ENCODE assay signal across 16 cellular contexts in the genomic region with DNA sequence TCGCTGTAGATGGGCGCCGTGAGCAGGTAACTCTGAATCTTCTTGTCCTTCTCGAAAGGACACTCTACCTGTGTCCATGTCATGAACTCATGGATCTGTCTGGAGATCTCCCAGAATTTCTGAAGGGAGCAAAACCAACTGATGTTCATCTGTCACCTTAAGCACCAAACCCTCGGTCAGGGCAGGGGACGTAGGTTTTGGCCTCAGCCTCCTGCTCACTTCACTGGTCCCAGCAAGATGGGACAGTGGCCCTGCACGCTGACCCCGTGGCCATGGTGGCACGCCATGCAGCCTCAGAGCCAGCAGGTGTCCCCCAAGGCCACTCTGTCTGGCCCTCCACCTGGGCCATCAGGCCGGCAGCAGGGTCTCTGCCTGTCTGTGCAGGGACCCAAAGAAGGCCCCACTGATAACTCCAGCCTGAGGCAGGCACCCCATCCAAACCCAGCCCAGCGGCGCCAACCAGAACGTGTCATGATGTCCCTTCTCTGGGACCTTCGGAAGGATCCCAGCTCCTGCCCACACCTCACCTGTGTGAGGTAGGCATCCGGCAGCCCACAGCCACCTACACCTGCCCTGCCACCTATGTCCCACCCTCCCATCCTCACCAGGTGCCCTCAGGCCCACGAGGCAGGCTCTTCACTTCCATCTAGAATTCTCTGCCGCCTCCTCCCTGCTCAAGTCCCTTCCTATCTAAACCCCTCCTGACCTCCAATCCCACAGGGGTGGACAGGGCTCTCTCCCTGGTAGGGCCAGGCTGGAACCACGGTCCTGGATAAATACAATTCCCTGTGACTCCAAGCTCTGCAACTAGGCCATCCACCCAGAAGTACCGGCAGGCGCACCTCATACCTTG. TPM values are rescaled to one million over a fixed set of nuclear protein-coding genes. Genes with fewer than 3 reads are reported as not detected.
A peak's percentile ranks its signal among the peaks of the same experiment; 100 is the strongest.
DNase-seq lines count a peak whose midpoint lies in the region; ATAC-seq and TF ChIP-seq lines count a peak whose summit lies in the region.
"Had no signal": no experiment of that assay in that cellular context is flagged by ENCODE, and none has a peak within 500 bp of the region (broad histone marks: within the 10 kb centered on the region; RNA-seq: fewer than 3 reads in every experiment).

No MANE protein-coding gene starts in this region.

- H3K4me1 ChIP-seq in lung (ENCODE audit: control insufficient read depth in 2 of 2, insufficient read depth in 2 of 2, low read length in 2 of 2) (peaks cover 0 to 9% of the 10 kb centered on the region in 2 donors), uterus (no peaks in the 10 kb centered on the region)
- H3K4me1 ChIP-seq: colonic mucosa had no signal

- H3K27me3 ChIP-seq in WERI-Rb-1 (ENCODE audit: insufficient read depth, low read depth, severe bottlenecking), result no peaks in the 10 kb centered on the region
- no peaks in the 10 kb centered on the region for H3K27me3 ChIP-seq in lung (ENCODE audit: control insufficient read depth, insufficient read depth)
- H3K27me3 ChIP-seq in uterus, result no peaks in the 10 kb centered on the region
- H3K27me3 ChIP-seq: colonic mucosa, MG63 had no signal

- TF ChIP-seq CTCF in WERI-Rb-1 (IDR thresholded peaks at IDR 0.05; ENCODE audit: low read depth, low read length), result peak; percentile 58
- no peak for TF ChIP-seq CTCF in lung (IDR thresholded peaks at IDR 0.05; ENCODE audit: control extremely low read depth, extremely low read depth)
- TF ChIP-seq CTCF in uterus (IDR thresholded peaks at IDR 0.05), result no peak

- 93 to 94% methylated on average over 20 of the region's 20 CpGs for WGBS in lung, 2 donors

- H3K4me3 ChIP-seq in WERI-Rb-1 (ENCODE audit: low read depth, low read length), result no peak overlapping the region
- H3K4me3 ChIP-seq in lung, result no peak overlapping the region
- no peak overlapping the region for H3K4me3 ChIP-seq in uterus
- H3K4me3 ChIP-seq: colonic mucosa, MG63 had no signal

- no peak for TF ChIP-seq POLR2A in uterus (IDR thresholded peaks at IDR 0.05)

- intact Hi-C loops in Right ventricle myocardium superior (cut with DNase I) (no loop called here), Right ventricle myocardium inferior (cut with DNase I) (no loop called here), uterus (cut with DNase I; ENCODE audit: low total_unique reads) (no loop called here)

- H3K36me3 ChIP-seq in WERI-Rb-1 (no peaks in the 10 kb centered on the region), lung (ENCODE audit: control insufficient read depth in 2 of 2, insufficient read depth in 2 of 2, low read length in 2 of 2) (no peaks in the 10 kb centered on the region), uterus (no peaks in the 10 kb centered on the region)
- H3K36me3 ChIP-seq: colonic mucosa, MG63 had no signal

- peak; percentile 24 for DNase-seq in Right ventricle myocardium superior
- DNase-seq in Right ventricle myocardium inferior (ENCODE audit: missing footprints), result no peak
- no peak for DNase-seq in WERI-Rb-1
- DNase-seq in lung (ENCODE audit: low spot score), result peak; percentile 27
- peak; percentile 6 to 8 for DNase-seq in uterus
- no peak for DNase-seq in SIG-M5 treated with dmso at 0.1 percent for 504 hours (lab: John Stamatoyannopoulos, UW; ENCODE audit: unreplicated experiment)
- DNase-seq: activated CD4-positive, alpha-beta T cell treated with anti-CD3 and anti-CD28 coated beads, Interleukin-2, amount 50 U/mL, for 4 hours; activated gamma-delta T cell; colonic mucosa; GOT3; MG63; NCI-H2029 had no signal

- H3K27ac ChIP-seq in WERI-Rb-1 (no peak overlapping the region), lung (ENCODE audit: low read depth in 1 of 2, low read length in 1 of 2) (no peak overlapping the region), uterus (no peak overlapping the region)
- H3K27ac ChIP-seq: colonic mucosa, epithelial cell of prostate had no signal

- H3K9me3 ChIP-seq in WERI-Rb-1 (ENCODE audit: severe bottlenecking) (no peaks in the 10 kb centered on the region), lung (ENCODE audit: control insufficient read depth in 2 of 2, insufficient read depth in 1 of 2, low read length in 1 of 2) (no peaks in the 10 kb centered on the region), uterus (no peaks in the 10 kb centered on the region)
- H3K9me3 ChIP-seq: colonic mucosa, MG63 had no signal

- ATAC-seq in Right ventricle myocardium superior (ENCODE audit: poor library complexity) (no peak), Right ventricle myocardium inferior (no peak), lung (ENCODE audit: insufficient read depth, low FRiP score) (no peak), HG03045 (IDR thresholded peaks at IDR 0.05; ENCODE audit: unreplicated experiment) (no peak), GM18873 (IDR thresholded peaks at IDR 0.05; ENCODE audit: low FRiP score, unreplicated experiment) (no peak)
- ATAC-seq: natural killer cell treated with Interleukin-12 subunit alpha and Interleukin-12 subunit beta and Interleukin-15 and Interleukin-18, amount 100 ng/mL, for 72 hours had no signal

RNA-seq across cellular contexts. Expression of a gene that starts 59.0 kb away (rescaled TPM):
- total RNA-seq in Right ventricle myocardium superior, result 6.6 TPM
- 8.1 TPM for total RNA-seq in Right ventricle myocardium inferior
- total RNA-seq in lung, result 10 to 100 TPM; 29.2 to 37.4 TPM
- 10 to 100 TPM in 1 of 2 donors, 1 to 10 TPM in 1; 9.8 to 48.4 TPM for polyA plus RNA-seq in lung
- total RNA-seq in uterus, result 10 to 100 TPM; 18.4 to 43.7 (median 25.1) TPM

Comparison
In these comparisons a context has a peak if more than half of its experiments do, and no peak if none do; other contexts are left out.
1. DNase-seq: peak in Right ventricle myocardium superior (single experiment), lung (single experiment) and uterus (2 of 2); none in Right ventricle myocardium inferior (single experiment), WERI-Rb-1 (single experiment) and SIG-M5 treated with dmso at 0.1 percent for 504 hours (single experiment).